ENCODE assay signal across 14 cellular contexts in genomic region chr14:48628870-48629269, GRCh38.
"Had no signal": no experiment of that assay in that cellular context is flagged by ENCODE, and none has a peak within 500 bp of the region (broad histone marks: within the 10 kb centered on the region; RNA-seq: fewer than 3 reads in every experiment).

No MANE protein-coding gene starts in this region.

- ATAC-seq: activated T-cell treated with anti-CD3 and anti-CD28 coated beads, Interleukin-2, amount 50 U/mL, for 72 hours; gastroesophageal sphincter; left lobe of liver; stimulated activated effector memory CD8-positive, alpha-beta T cell treated with anti-CD3 and anti-CD28 coated beads, Interleukin-12 subunit alpha, Interleukin-12 subunit beta, amount 100 ng/mL, for 72 hours had no signal

- DNase-seq: activated CD4-positive, alpha-beta T cell treated with anti-CD3 and anti-CD28 coated beads, Interleukin-2, amount 10 ng/mL, durations not matched to agents 7 days and 5 days; activated CD8-positive, alpha-beta memory T cell treated with anti-CD3 and anti-CD28 coated beads, Interleukin-2, amount 50 U/mL, for 48 hours; activated gamma-delta T cell treated with Interleukin-2 at 50 U/mL for 16 hours; activated T-cell treated with anti-CD3 and anti-CD28 coated beads, Interleukin-2, amount 50 U/mL, for 72 hours; amniotic stem cell; dorsolateral prefrontal cortex; mammary epithelial cell; ovary; stimulated activated CD4-positive, alpha-beta T cell treated with anti-CD3 and anti-CD28 coated beads, Interleukin-12 subunit alpha, Interleukin-12 subunit beta, amount 100 ng/mL, for 4 hours; stimulated activated CD4-positive, alpha-beta T cell treated with anti-CD3 and anti-CD28 coated beads, Interleukin-2, amount 100 ng/mL, for 24 hours; thyroid gland had no signal
